In genomic region chr9:33049680-33050361, GRCh38 we compare ENCODE assay signal across 12 cellular contexts. TPM values are rescaled to one million over a fixed set of nuclear protein-coding genes. Genes with fewer than 3 reads are reported as not detected.
DNase-seq lines count a peak whose midpoint lies in the region; ATAC-seq lines count a peak whose summit lies in the region.
"Had no signal": no experiment of that assay in that cellular context is flagged by ENCODE, and none has a peak within 500 bp of the region (broad histone marks: within the 10 kb centered on the region; RNA-seq: fewer than 3 reads in every experiment).

No MANE protein-coding gene starts in this region.

- H3K4me3 Mint-ChIP-seq in activated T-cell treated with anti-CD3 and anti-CD28 coated beads, Interleukin-2, amount 50 U/mL, for 4 hours, result no peak overlapping the region
- no peak overlapping the region for H3K4me3 Mint-ChIP-seq in stimulated activated effector memory CD8-positive, alpha-beta T cell treated with anti-CD3 and anti-CD28 coated beads, Interleukin-12 subunit alpha, Interleukin-12 subunit beta, amount 100 ng/mL, for 72 hours

- H3K9me3 Mint-ChIP-seq in activated T-cell treated with anti-CD3 and anti-CD28 coated beads, Interleukin-2, amount 50 U/mL, for 4 hours, result no peaks in the 10 kb centered on the region
- H3K9me3 Mint-ChIP-seq in stimulated activated effector memory CD8-positive, alpha-beta T cell treated with anti-CD3 and anti-CD28 coated beads, Interleukin-12 subunit alpha, Interleukin-12 subunit beta, amount 100 ng/mL, for 72 hours, result no peaks in the 10 kb centered on the region

- intact Hi-C loops in left colon (cut with DNase I, micrococcal nuclease), result no loop called here

- peaks cover 40% of the 10 kb centered on the region for H3K36me3 Mint-ChIP-seq in activated T-cell treated with anti-CD3 and anti-CD28 coated beads, Interleukin-2, amount 50 U/mL, for 4 hours (ENCODE audit: insufficient read depth)
- peaks cover 100% of the 10 kb centered on the region for H3K36me3 Mint-ChIP-seq in stimulated activated effector memory CD8-positive, alpha-beta T cell treated with anti-CD3 and anti-CD28 coated beads, Interleukin-12 subunit alpha, Interleukin-12 subunit beta, amount 100 ng/mL, for 72 hours

- ATAC-seq in activated T-cell treated with anti-CD3 and anti-CD28 coated beads, Interleukin-2, amount 50 U/mL, for 4 hours, result peak; percentile 69 to 70
- peak; percentile 87 for ATAC-seq in GM21717 (IDR thresholded peaks at IDR 0.05; ENCODE audit: unreplicated experiment)
- peak; percentile 89 for ATAC-seq in HG03378 (IDR thresholded peaks at IDR 0.05; ENCODE audit: unreplicated experiment)
- ATAC-seq in stimulated activated effector memory CD8-positive, alpha-beta T cell treated with anti-CD3 and anti-CD28 coated beads, Interleukin-12 subunit alpha, Interleukin-12 subunit beta, amount 100 ng/mL, for 72 hours, result peak; percentile 87
- no peak for ATAC-seq in left colon

- peak overlapping the region; percentile 62 for H3K27ac Mint-ChIP-seq in stimulated activated effector memory CD8-positive, alpha-beta T cell treated with anti-CD3 and anti-CD28 coated beads, Interleukin-12 subunit alpha, Interleukin-12 subunit beta, amount 100 ng/mL, for 72 hours

- peaks cover 11% of the 10 kb centered on the region for H3K4me1 Mint-ChIP-seq in activated T-cell treated with anti-CD3 and anti-CD28 coated beads, Interleukin-2, amount 50 U/mL, for 4 hours (ENCODE audit: low read depth)
- peaks cover 2% of the 10 kb centered on the region for H3K4me1 Mint-ChIP-seq in stimulated activated effector memory CD8-positive, alpha-beta T cell treated with anti-CD3 and anti-CD28 coated beads, Interleukin-12 subunit alpha, Interleukin-12 subunit beta, amount 100 ng/mL, for 72 hours

- H3K27me3 Mint-ChIP-seq in activated T-cell treated with anti-CD3 and anti-CD28 coated beads, Interleukin-2, amount 50 U/mL, for 4 hours (ENCODE audit: low read depth), result no peaks in the 10 kb centered on the region

- no peak for DNase-seq in activated T-cell treated with anti-CD3 and anti-CD28 coated beads, Interleukin-2, amount 50 U/mL, for 4 hours
- no peak for DNase-seq in activated T-cell treated with anti-CD3 and anti-CD28 coated beads, Interleukin-2, amount 50 U/mL, for 1 hour
- DNase-seq in stimulated activated effector memory CD8-positive, alpha-beta T cell treated with anti-CD3 and anti-CD28 coated beads, Interleukin-12 subunit alpha, Interleukin-12 subunit beta, amount 100 ng/mL, for 72 hours (ENCODE audit: low spot score in 2 of 2), result no peak
- DNase-seq in cortex of kidney (lab: John Stamatoyannopoulos, UW) (no peak), NCI-H187 treated with DMSO at 0.1 percent for 48 hours (lab: John Stamatoyannopoulos, UW) (no peak), left colon (no peak)
- DNase-seq: ACHN, NCI-H2029 treated with DMSO at 0.1 percent for 48 hours, posterior cingulate gyrus, thyroid gland had no signal

RNA-seq across cellular contexts. Expression of gene DNAJA1, which starts 24.7 kb away (rescaled TPM):
- total RNA-seq in activated T-cell treated with anti-CD3 and anti-CD28 coated beads, Interleukin-2, amount 50 U/mL, for 4 hours, result 100 to 1,000 TPM; 304 to 321 (median 315) TPM
- 10 to 100 TPM; 56.7 to 75.9 TPM for total RNA-seq in left colon

RNA-seq across cellular contexts. Expression of gene SMU1, which starts 26.7 kb away (rescaled TPM):
- 10 to 100 TPM; 31.0 to 33.9 (median 32.3) TPM for total RNA-seq in activated T-cell treated with anti-CD3 and anti-CD28 coated beads, Interleukin-2, amount 50 U/mL, for 4 hours
- total RNA-seq in left colon, result 10 to 100 TPM; 15.3 to 16.6 TPM

RNA-seq across cellular contexts. Expression of gene APTX, which starts 48.4 kb away (rescaled TPM):
- total RNA-seq in activated T-cell treated with anti-CD3 and anti-CD28 coated beads, Interleukin-2, amount 50 U/mL, for 4 hours, result 10 to 100 TPM; 54.1 to 60.3 (median 55.3) TPM
- total RNA-seq in left colon, result 10 to 100 TPM; 17.6 to 23.6 TPM
